Comparison of ENCODE assay signal across 16 cellular contexts in the genomic region with DNA sequence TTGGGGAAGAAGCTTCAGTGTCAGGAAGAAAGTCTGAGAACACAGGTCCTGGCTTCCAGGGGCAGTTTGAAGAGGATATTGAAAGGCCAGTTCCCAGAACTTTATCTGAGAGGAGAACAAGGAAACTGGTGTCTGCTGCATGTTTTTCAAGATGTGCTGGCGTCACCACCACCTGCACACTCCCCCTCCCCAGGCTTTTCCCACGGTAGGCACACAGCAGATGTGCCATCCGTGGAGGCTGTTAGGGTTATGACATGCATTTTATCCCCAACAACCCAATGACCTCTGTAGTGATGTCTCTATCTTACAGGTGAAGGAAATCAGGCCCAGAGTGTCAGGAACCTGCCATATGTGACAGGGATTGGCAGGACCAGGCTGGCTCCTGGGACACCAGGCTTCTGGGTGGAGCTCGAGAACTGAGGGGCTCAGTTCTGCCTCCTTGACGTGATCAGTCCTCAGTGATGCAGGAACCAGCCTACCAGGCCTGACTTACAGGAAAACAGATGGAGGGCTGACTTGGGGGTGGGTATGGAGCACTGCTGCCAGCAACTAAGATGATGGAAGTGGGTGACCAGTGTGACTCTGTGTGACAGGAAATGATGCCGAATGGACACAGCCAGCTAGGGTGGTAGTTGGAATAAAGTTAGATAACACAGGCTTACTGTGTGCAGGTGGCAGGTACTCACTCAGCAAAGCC. TPM values are rescaled to one million over a fixed set of nuclear protein-coding genes. Genes with fewer than 3 reads are reported as not detected.
DNase-seq lines count a peak whose midpoint lies in the region; ATAC-seq, FAIRE-seq and TF ChIP-seq lines count a peak whose summit lies in the region.
"Had no signal": no experiment of that assay in that cellular context is flagged by ENCODE, and none has a peak within 500 bp of the region (broad histone marks: within the 10 kb centered on the region; RNA-seq: fewer than 3 reads in every experiment).

No MANE protein-coding gene starts in this region.

- H3K4me2 ChIP-seq in H1 (ENCODE audit: insufficient read depth in 1 of 2, low read depth in 2 of 2, low read length in 2 of 2): no peak overlapping the region
- H3K4me2 ChIP-seq: GM23338 had no signal

- no peak overlapping the region for H3K27ac ChIP-seq in H1 (ENCODE audit: low read depth, low read length)
- H3K27ac ChIP-seq: 22Rv1, parathyroid adenoma had no signal

- H3K18ac ChIP-seq in H1 (ENCODE audit: extremely low read depth, low read length): no peak overlapping the region

- H3K14ac ChIP-seq in H1 (ENCODE audit: insufficient read length): no peak overlapping the region

- TF ChIP-seq CTCF in activated B cell treated with CpG ODN at 0.5 μM for 24 hours (IDR thresholded peaks at IDR 0.05): no peak
- TF ChIP-seq CTCF in H1 (IDR thresholded peaks at IDR 0.05; ENCODE audit: control extremely low read depth in 1 of 3, insufficient read depth in 1 of 3, low read depth in 1 of 3, low read length in 3 of 3): no peak

- H3K4me1 Mint-ChIP-seq in T-helper 1 cell treated with Interleukin-12 subunit alpha and Interleukin-12 subunit beta and Interleukin-4 antibody, amounts not matched to agents 30 μg/mL and 1 μg/mL, for 36 hours (ENCODE audit: low read depth): peaks cover 27% of the 10 kb centered on the region
- peaks cover 32% of the 10 kb centered on the region for H3K4me1 Mint-ChIP-seq in activated B cell treated with CpG ODN at 0.5 μM for 24 hours
- H3K4me1 Mint-ChIP-seq in stimulated activated effector memory CD8-positive, alpha-beta T cell treated with anti-CD3 and anti-CD28 coated beads, Interleukin-12 subunit alpha, Interleukin-12 subunit beta, amount 100 ng/mL, for 72 hours: peaks cover 36% of the 10 kb centered on the region
- H3K4me1 Mint-ChIP-seq: endodermal cell, GM23338 had no signal

- no peak for TF ChIP-seq POLR2A in H1 (IDR thresholded peaks at IDR 0.05; ENCODE audit: control extremely low read depth in 1 of 2, low read depth in 2 of 2, low read length in 2 of 2)

- H3K4ac ChIP-seq in H1 (replicated peaks; ENCODE audit: insufficient read length, low read depth, low read length): no peak overlapping the region

- CTCF ChIA-PET in activated B cell treated with CpG ODN at 0.5 μM for 24 hours (lab: Charles Lee) (interaction anchor here (1.1 kb wide), 1 partner anchor 55 kb away, joined by 3 read pairs; no protein-coding TSS in a partner anchor), H1 (lab: Charles Lee; ENCODE audit: partially characterized antibody) (interaction anchor here (0.5 to 1.9 kb wide), 4 partner anchors 10 to 216 kb away, joined by 3 to 8 read pairs (median 3); no protein-coding TSS in a partner anchor)

- no peak for FAIRE-seq in H1 (lab: Jason Lieb, UNC)

- H4K91ac ChIP-seq in H1 (replicated peaks; ENCODE audit: insufficient read length, low read length): no peak overlapping the region

- H3K36me3 ChIP-seq in H1 (ENCODE audit: control insufficient read depth in 2 of 4, insufficient read depth in 4 of 4, low read length in 3 of 4): peaks cover 12 to 65% (median 29%) of the 10 kb centered on the region in 4 experiments; a peak in 6 of 8 replicates

- H3K79me1 ChIP-seq in H1 (ENCODE audit: low read depth, low read length): no peaks in the 10 kb centered on the region

- peak overlapping the region; percentile 77 for H3K27ac Mint-ChIP-seq in T-helper 1 cell treated with Interleukin-12 subunit alpha and Interleukin-12 subunit beta and Interleukin-4 antibody, amounts not matched to agents 30 μg/mL and 1 μg/mL, for 36 hours
- peak overlapping the region; percentile 92 for H3K27ac Mint-ChIP-seq in activated B cell treated with CpG ODN at 0.5 μM for 24 hours
- peak overlapping the region; percentile 90 for H3K27ac Mint-ChIP-seq in stimulated activated effector memory CD8-positive, alpha-beta T cell treated with anti-CD3 and anti-CD28 coated beads, Interleukin-12 subunit alpha, Interleukin-12 subunit beta, amount 100 ng/mL, for 72 hours
- H3K27ac Mint-ChIP-seq: endodermal cell had no signal

- TF ChIP-seq EP300 in H1 (IDR thresholded peaks at IDR 0.05; ENCODE audit: borderline replicate concordance in 1 of 2, low read depth in 2 of 2, low read length in 2 of 2): no peak

- peaks cover 0 to 2% of the 10 kb centered on the region in 2 experiments for H4K20me1 ChIP-seq in H1 (replicated peaks in 1 of 2; ENCODE audit: control insufficient read depth in 1 of 2, insufficient read depth in 2 of 2, low read length in 2 of 2)

- no peaks in the 10 kb centered on the region for H3K4me1 ChIP-seq in H1 (replicated peaks in 1 of 4; ENCODE audit: control insufficient read depth in 3 of 4, insufficient read depth in 4 of 4, low read length in 3 of 4)
- H3K4me1 ChIP-seq: parathyroid adenoma had no signal

- POLR2A ChIA-PET in activated B cell treated with CpG ODN at 0.5 μM for 24 hours (lab: Charles Lee): no interaction called here
- POLR2A ChIA-PET in H1 (lab: Charles Lee; ENCODE audit: partially characterized antibody): interaction anchor here (0.6 to 14.6 kb wide), 8 partner anchors 10 to 37 kb away, joined by 3 to 129 read pairs (median 6); a partner anchor contains a TSS

- H2BK5ac ChIP-seq in H1 (ENCODE audit: low read depth, low read length): no peak overlapping the region

- no peak overlapping the region for H2BK20ac ChIP-seq in H1 (ENCODE audit: low read length)

- H2BK120ac ChIP-seq in H1 (replicated peaks; ENCODE audit: low read depth, low read length): no peak overlapping the region

- H3K4me3 ChIP-seq in H1 (ENCODE audit: extremely low read depth in 1 of 4, insufficient read depth in 2 of 4, low read depth in 3 of 4, low read length in 4 of 4): no peak overlapping the region
- H3K4me3 ChIP-seq: GM23338 had no signal

- H3K36me3 Mint-ChIP-seq in T-helper 1 cell treated with Interleukin-12 subunit alpha and Interleukin-12 subunit beta and Interleukin-4 antibody, amounts not matched to agents 30 μg/mL and 1 μg/mL, for 36 hours (ENCODE audit: low read depth): peaks cover 55% of the 10 kb centered on the region
- H3K36me3 Mint-ChIP-seq in activated B cell treated with CpG ODN at 0.5 μM for 24 hours (ENCODE audit: low read depth): peaks cover 70% of the 10 kb centered on the region
- H3K36me3 Mint-ChIP-seq in stimulated activated effector memory CD8-positive, alpha-beta T cell treated with anti-CD3 and anti-CD28 coated beads, Interleukin-12 subunit alpha, Interleukin-12 subunit beta, amount 100 ng/mL, for 72 hours: peaks cover 98% of the 10 kb centered on the region

- H3K9me3 ChIP-seq in H1 (ENCODE audit: insufficient read depth in 2 of 2, low read depth in 1 of 2, low read length in 1 of 2): no peaks in the 10 kb centered on the region

- WGBS in H1 (ENCODE audit: extremely low coverage in 1 of 2, insufficient coverage in 1 of 2, insufficient read length in 1 of 2, insufficient replicate concordance in 2 of 2, low coverage in 1 of 2, low lambda C conversion rate in 2 of 2, missing lambda C conversion rate in 1 of 2), 2 experiments: 91% methylated on average over 6 of the region's 6 CpGs; no CpG with 5 or more reads in 1 of the 2 experiments

- H3K79me2 ChIP-seq in H1 (ENCODE audit: control insufficient read depth in 1 of 2, insufficient read depth in 2 of 2, low read length in 2 of 2): no peaks in the 10 kb centered on the region
- H3K79me2 ChIP-seq: parathyroid adenoma had no signal

- H2AFZ ChIP-seq in H1 (ENCODE audit: low read length): no peak overlapping the region
- H2AFZ ChIP-seq: GM23338, parathyroid adenoma had no signal

- H3K56ac ChIP-seq in H1 (replicated peaks; ENCODE audit: insufficient read length, low read depth, low read length): no peak overlapping the region

- no peak overlapping the region for H4K8ac ChIP-seq in H1 (ENCODE audit: extremely low read depth, insufficient read depth, low read length)

- TF ChIP-seq RAD21 in H1 (IDR thresholded peaks at IDR 0.05 in 1 of 2, conservative IDR thresholded peaks at IDR 0.05 in 1 of 2; ENCODE audit: low read depth in 2 of 2, low read length in 2 of 2): no peak

- DNase-seq in T-helper 1 cell: no peak
- DNase-seq in activated B cell treated with CpG ODN at 0.5 μM for 24 hours: no peak
- no peak for DNase-seq in H1 (ENCODE audit: low read depth in 1 of 2, low spot score in 2 of 2)
- DNase-seq in stimulated activated effector memory CD8-positive, alpha-beta T cell treated with anti-CD3 and anti-CD28 coated beads, Interleukin-12 subunit alpha, Interleukin-12 subunit beta, amount 100 ng/mL, for 72 hours (ENCODE audit: low spot score in 2 of 2): no peak
- no peak for DNase-seq in hippocampal formation (lab: John Stamatoyannopoulos, UW)
- DNase-seq in NAMALWA (ENCODE audit: low spot score): no peak
- DNase-seq: amygdala, endodermal cell, NCI-H1694 treated with DMSO at 0.1 percent for 48 hours, SHP77 had no signal

- H2BK15ac ChIP-seq in H1 (ENCODE audit: low read length): no peak overlapping the region

- no peak overlapping the region for H2AK5ac ChIP-seq in H1 (ENCODE audit: low read depth, low read length)

- intact Hi-C loops in activated B cell treated with CpG ODN at 0.5 μM for 24 hours (cut with micrococcal nuclease): no loop called here

- H3K23me2 ChIP-seq in H1 (ENCODE audit: low read depth, low read length): no peaks in the 10 kb centered on the region

- H3K23ac ChIP-seq in H1 (ENCODE audit: insufficient read length): no peak overlapping the region

- no peaks in the 10 kb centered on the region for H3K27me3 ChIP-seq in H1 (replicated peaks in 1 of 4; ENCODE audit: control insufficient read depth in 3 of 4, extremely low read depth in 1 of 4, insufficient read depth in 3 of 4, low read length in 3 of 4)

- H4K5ac ChIP-seq in H1 (ENCODE audit: insufficient read length, low read depth, low read length): no peak overlapping the region

- H3K27me3 Mint-ChIP-seq in T-helper 1 cell treated with Interleukin-12 subunit alpha and Interleukin-12 subunit beta and Interleukin-4 antibody, amounts not matched to agents 30 μg/mL and 1 μg/mL, for 36 hours (ENCODE audit: low read depth): no peaks in the 10 kb centered on the region
- H3K27me3 Mint-ChIP-seq in activated B cell treated with CpG ODN at 0.5 μM for 24 hours: no peaks in the 10 kb centered on the region

- no peak overlapping the region for H3K9ac ChIP-seq in H1 (replicated peaks in 1 of 4; ENCODE audit: extremely low read depth in 1 of 4, low read depth in 3 of 4, low read length in 3 of 4)
- H3K9ac ChIP-seq: parathyroid adenoma had no signal

- no peak overlapping the region for H2BK12ac ChIP-seq in H1 (ENCODE audit: low read depth, low read length)

- H3K4me3 Mint-ChIP-seq in T-helper 1 cell treated with Interleukin-12 subunit alpha and Interleukin-12 subunit beta and Interleukin-4 antibody, amounts not matched to agents 30 μg/mL and 1 μg/mL, for 36 hours: no peak overlapping the region
- H3K4me3 Mint-ChIP-seq in activated B cell treated with CpG ODN at 0.5 μM for 24 hours: no peak overlapping the region
- H3K4me3 Mint-ChIP-seq in stimulated activated effector memory CD8-positive, alpha-beta T cell treated with anti-CD3 and anti-CD28 coated beads, Interleukin-12 subunit alpha, Interleukin-12 subunit beta, amount 100 ng/mL, for 72 hours: no peak overlapping the region
- H3K4me3 Mint-ChIP-seq: endodermal cell, GM23338 had no signal

- ATAC-seq in activated B cell treated with CpG ODN at 0.5 μM for 24 hours (ENCODE audit: low read depth): no peak
- ATAC-seq in stimulated activated effector memory CD8-positive, alpha-beta T cell treated with anti-CD3 and anti-CD28 coated beads, Interleukin-12 subunit alpha, Interleukin-12 subunit beta, amount 100 ng/mL, for 72 hours: no peak
- no peak for ATAC-seq in GM21723 (IDR thresholded peaks at IDR 0.05; ENCODE audit: unreplicated experiment)
- ATAC-seq: GM23338 had no signal

- H3K9me3 Mint-ChIP-seq in T-helper 1 cell treated with Interleukin-12 subunit alpha and Interleukin-12 subunit beta and Interleukin-4 antibody, amounts not matched to agents 30 μg/mL and 1 μg/mL, for 36 hours: no peaks in the 10 kb centered on the region
- no peaks in the 10 kb centered on the region for H3K9me3 Mint-ChIP-seq in activated B cell treated with CpG ODN at 0.5 μM for 24 hours
- H3K9me3 Mint-ChIP-seq in stimulated activated effector memory CD8-positive, alpha-beta T cell treated with anti-CD3 and anti-CD28 coated beads, Interleukin-12 subunit alpha, Interleukin-12 subunit beta, amount 100 ng/mL, for 72 hours: no peaks in the 10 kb centered on the region

RNA-seq across cellular contexts. Expression of gene SLC25A47, which starts 16.8 kb away (rescaled TPM):
- not detected in 2 replicates for total RNA-seq in activated B cell treated with CpG ODN at 0.5 μM for 24 hours
- not detected in 2 replicates for total RNA-seq in H1 (2021; fragmentation: NEBNext Ultra II Directional; extraction: Animal tissue kit (Norgen Biotek cat#: 25700))
- not detected in 2 replicates for polyA plus RNA-seq in H1 (2011; rRNA removed)
- polyA plus RNA-seq in H1 (2011; cell fraction: cytosol; rRNA removed): 0.05 TPM
- polyA plus RNA-seq in H1 (2011; cell fraction: nucleus; rRNA removed): not detected
- not detected in 4 replicates for polyA plus RNA-seq in H1 (2012, experiment 1 of 2)
- not detected for polyA plus RNA-seq in H1 (2012, experiment 2 of 2)
- polyA plus RNA-seq in H1 (2013, experiment 1 of 2): not detected
- polyA plus RNA-seq in H1 (2013, experiment 2 of 2): not detected
- not detected in 2 replicates for polyA minus RNA-seq in H1 (2011; rRNA and poly(A)+ RNA removed)
- polyA minus RNA-seq in H1 (2011; cell fraction: cytosol; rRNA and poly(A)+ RNA removed): not detected
- polyA minus RNA-seq in H1 (2011; cell fraction: nucleus; rRNA and poly(A)+ RNA removed): not detected
- total RNA-seq: endodermal cell, GM23338, subcutaneous adipose tissue had no signal
- polyA plus RNA-seq: GM23338 had no signal

RNA-seq across cellular contexts. Expression of gene SLC25A29, which starts 33.7 kb away (rescaled TPM):
- total RNA-seq in activated B cell treated with CpG ODN at 0.5 μM for 24 hours: 20.6 and 28.8 TPM in 2 replicates
- 135 TPM in 2 replicates for total RNA-seq in H1 (2021; fragmentation: NEBNext Ultra II Directional; extraction: Animal tissue kit (Norgen Biotek cat#: 25700))
- polyA plus RNA-seq in H1 (2011; rRNA removed): 177 and 264 TPM in 2 replicates
- 246 TPM for polyA plus RNA-seq in H1 (2011; cell fraction: cytosol; rRNA removed)
- polyA plus RNA-seq in H1 (2011; cell fraction: nucleus; rRNA removed): 602 TPM
- 92.8 to 166 TPM (median 134 TPM) in 4 replicates for polyA plus RNA-seq in H1 (2012, experiment 1 of 2)
- polyA plus RNA-seq in H1 (2012, experiment 2 of 2): 78.3 TPM
- 83.1 TPM for polyA plus RNA-seq in H1 (2013, experiment 1 of 2)
- 73.2 TPM for polyA plus RNA-seq in H1 (2013, experiment 2 of 2)
- 33.9 and 54.6 TPM in 2 replicates for polyA minus RNA-seq in H1 (2011; rRNA and poly(A)+ RNA removed)
- 70.1 TPM for polyA minus RNA-seq in H1 (2011; cell fraction: cytosol; rRNA and poly(A)+ RNA removed)
- polyA minus RNA-seq in H1 (2011; cell fraction: nucleus; rRNA and poly(A)+ RNA removed): 124 TPM

RNA-seq across cellular contexts. Expression of gene WDR25, which starts 36.4 kb away (rescaled TPM):
- total RNA-seq in activated B cell treated with CpG ODN at 0.5 μM for 24 hours: 5.6 and 6.0 TPM in 2 replicates
- 11.0 and 11.2 TPM in 2 replicates for total RNA-seq in H1 (2021; fragmentation: NEBNext Ultra II Directional; extraction: Animal tissue kit (Norgen Biotek cat#: 25700))
- polyA plus RNA-seq in H1 (2011; rRNA removed): 16.2 and 22.7 TPM in 2 replicates
- 13.3 TPM for polyA plus RNA-seq in H1 (2011; cell fraction: cytosol; rRNA removed)
- polyA plus RNA-seq in H1 (2011; cell fraction: nucleus; rRNA removed): 17.4 TPM
- 7.2 to 10.5 TPM (median 8.4 TPM) in 4 replicates for polyA plus RNA-seq in H1 (2012, experiment 1 of 2)
- polyA plus RNA-seq in H1 (2012, experiment 2 of 2): 10.9 TPM
- polyA plus RNA-seq in H1 (2013, experiment 1 of 2): 7.5 TPM
- polyA plus RNA-seq in H1 (2013, experiment 2 of 2): 6.5 TPM
- polyA minus RNA-seq in H1 (2011; rRNA and poly(A)+ RNA removed): 11.2 and 14.3 TPM in 2 replicates
- polyA minus RNA-seq in H1 (2011; cell fraction: cytosol; rRNA and poly(A)+ RNA removed): 8.8 TPM
- polyA minus RNA-seq in H1 (2011; cell fraction: nucleus; rRNA and poly(A)+ RNA removed): 13.0 TPM
